In genomic region chr6:108714012-108714773, GRCh38 we compare ENCODE assay signal across 8 cellular contexts.
DNase-seq lines count a peak whose midpoint lies in the region; ATAC-seq and TF ChIP-seq lines count a peak whose summit lies in the region.
"Had no signal": no experiment of that assay in that cellular context is flagged by ENCODE, and none has a peak within 500 bp of the region (broad histone marks: within the 10 kb centered on the region; RNA-seq: fewer than 3 reads in every experiment).

No MANE protein-coding gene starts in this region.

- peaks cover 0 to 33% (median 6%) of the 10 kb centered on the region in 6 donors for H3K4me1 ChIP-seq in spleen

- TF ChIP-seq CTCF in glutamatergic neuron (IDR thresholded peaks at IDR 0.05; ENCODE audit: partially characterized antibody, unreplicated experiment) (no peak), spleen (IDR thresholded peaks at IDR 0.05 in 8 of 11, conservative IDR thresholded peaks at IDR 0.05 in 3 of 11) (no peak)

- ATAC-seq in left cardiac atrium = peak; percentile 77 to 80

- H3K36me3 Mint-ChIP-seq in activated T-helper 1 cell treated with anti-CD3 and anti-CD28 coated beads, Interleukin-12 subunit alpha, Interleukin-12 subunit beta, Interleukin-2, Interleukin-4 antibody, amounts not matched to agents 30 ng/mL and 10 ng/mL and 1 ng/mL, durations not matched to agents 14 hours and 24 hours and 36 hours (ENCODE audit: low read depth) = no peaks in the 10 kb centered on the region
- no peaks in the 10 kb centered on the region for H3K36me3 Mint-ChIP-seq in glutamatergic neuron (ENCODE audit: unreplicated experiment)

- H3K4me1 Mint-ChIP-seq in activated T-helper 1 cell treated with anti-CD3 and anti-CD28 coated beads, Interleukin-12 subunit alpha, Interleukin-12 subunit beta, Interleukin-2, Interleukin-4 antibody, amounts not matched to agents 30 ng/mL and 10 ng/mL and 1 ng/mL, durations not matched to agents 14 hours and 24 hours and 36 hours (ENCODE audit: low read depth) = peaks cover 9% of the 10 kb centered on the region
- no peaks in the 10 kb centered on the region for H3K4me1 Mint-ChIP-seq in glutamatergic neuron (ENCODE audit: low read depth, unreplicated experiment)

- H3K27me3 ChIP-seq in spleen (replicated peaks in 1 of 7) = no peaks in the 10 kb centered on the region
- H3K27me3 ChIP-seq: tibial nerve had no signal

- H3K36me3 ChIP-seq in spleen = no peaks in the 10 kb centered on the region
- H3K36me3 ChIP-seq: tibial nerve had no signal

- peak; percentile 96 for DNase-seq in Jurkat, Clone E6-1 (ENCODE audit: low read depth, low spot score)
- no peak for DNase-seq in activated T-helper 1 cell treated with anti-CD3 and anti-CD28 coated beads, Interleukin-12 subunit alpha, Interleukin-12 subunit beta, Interleukin-2, Interleukin-4 antibody, amounts not matched to agents 30 ng/mL and 10 ng/mL and 1 ng/mL, durations not matched to agents 14 hours and 24 hours and 36 hours (ENCODE audit: low spot score)
- DNase-seq in left cardiac atrium = no peak
- DNase-seq in stromal cell of bone marrow (ENCODE audit: low read depth) = peak; percentile 75
- no peak for DNase-seq in NCI-H146 treated with DMSO at 0.1 percent for 48 hours (lab: John Stamatoyannopoulos, UW; ENCODE audit: unreplicated experiment)
- no peak for DNase-seq in glutamatergic neuron
- DNase-seq in spleen = no peak

- intact Hi-C loops in activated T-helper 1 cell treated with anti-CD3 and anti-CD28 coated beads, Interleukin-12 subunit alpha, Interleukin-12 subunit beta, Interleukin-2, Interleukin-4 antibody, amounts not matched to agents 30 ng/mL and 10 ng/mL and 1 ng/mL, durations not matched to agents 14 hours and 24 hours and 36 hours (cut with micrococcal nuclease) = no loop called here
- intact Hi-C loops in left cardiac atrium (cut with DNase I) = no loop called here
- intact Hi-C loops in spleen (cut with DNase I; ENCODE audit: low total_unique reads) = no loop called here

- H3K9me3 Mint-ChIP-seq in activated T-helper 1 cell treated with anti-CD3 and anti-CD28 coated beads, Interleukin-12 subunit alpha, Interleukin-12 subunit beta, Interleukin-2, Interleukin-4 antibody, amounts not matched to agents 30 ng/mL and 10 ng/mL and 1 ng/mL, durations not matched to agents 14 hours and 24 hours and 36 hours = no peaks in the 10 kb centered on the region
- peaks cover 2% of the 10 kb centered on the region for H3K9me3 Mint-ChIP-seq in glutamatergic neuron (ENCODE audit: unreplicated experiment)

- no peaks in the 10 kb centered on the region for H3K9me3 ChIP-seq in spleen
- H3K9me3 ChIP-seq: tibial nerve had no signal

- TF ChIP-seq POLR2A in spleen (IDR thresholded peaks at IDR 0.05) = no peak

- H3K4me3 Mint-ChIP-seq in activated T-helper 1 cell treated with anti-CD3 and anti-CD28 coated beads, Interleukin-12 subunit alpha, Interleukin-12 subunit beta, Interleukin-2, Interleukin-4 antibody, amounts not matched to agents 30 ng/mL and 10 ng/mL and 1 ng/mL, durations not matched to agents 14 hours and 24 hours and 36 hours = no peak overlapping the region
- no peak overlapping the region for H3K4me3 Mint-ChIP-seq in glutamatergic neuron (ENCODE audit: unreplicated experiment)

- no peak overlapping the region for H3K27ac ChIP-seq in spleen
- H3K27ac ChIP-seq: tibial nerve had no signal

- 52 to 72% (median 61%) methylated on average over 8 of the region's 8 CpGs for WGBS in spleen, 5 donors

- H3K4me3 ChIP-seq in Jurkat, Clone E6-1 (ENCODE audit: low read length) = no peak overlapping the region
- H3K4me3 ChIP-seq in spleen = no peak overlapping the region
- H3K4me3 ChIP-seq: tibial nerve had no signal

- peaks cover 4% of the 10 kb centered on the region for H3K27me3 Mint-ChIP-seq in activated T-helper 1 cell treated with anti-CD3 and anti-CD28 coated beads, Interleukin-12 subunit alpha, Interleukin-12 subunit beta, Interleukin-2, Interleukin-4 antibody, amounts not matched to agents 30 ng/mL and 10 ng/mL and 1 ng/mL, durations not matched to agents 14 hours and 24 hours and 36 hours (ENCODE audit: insufficient read depth)
- H3K27me3 Mint-ChIP-seq in glutamatergic neuron (ENCODE audit: unreplicated experiment) = no peaks in the 10 kb centered on the region

- H3K27ac Mint-ChIP-seq in activated T-helper 1 cell treated with anti-CD3 and anti-CD28 coated beads, Interleukin-12 subunit alpha, Interleukin-12 subunit beta, Interleukin-2, Interleukin-4 antibody, amounts not matched to agents 30 ng/mL and 10 ng/mL and 1 ng/mL, durations not matched to agents 14 hours and 24 hours and 36 hours = peak overlapping the region; percentile 6
- H3K27ac Mint-ChIP-seq in glutamatergic neuron (ENCODE audit: unreplicated experiment) = no peak overlapping the region

Comparison
In these comparisons a context has a peak if more than half of its experiments do, and no peak if none do; other contexts are left out.
1. DNase-seq: peak in Jurkat, Clone E6-1 (single experiment) and stromal cell of bone marrow (single experiment); none in activated T-helper 1 cell treated with anti-CD3 and anti-CD28 coated beads, Interleukin-12 subunit alpha, Interleukin-12 subunit beta, Interleukin-2, Interleukin-4 antibody, amounts not matched to agents 30 ng/mL and 10 ng/mL and 1 ng/mL, durations not matched to agents 14 hours and 24 hours and 36 hours (single experiment), left cardiac atrium (single experiment), NCI-H146 treated with DMSO at 0.1 percent for 48 hours (single experiment), glutamatergic neuron (single experiment) and spleen (single experiment).